Comparison of ENCODE assay signal across 9 cellular contexts in genomic region chr1:228405200-228405978, GRCh38. TPM values are rescaled to one million over a fixed set of nuclear protein-coding genes. Genes with fewer than 3 reads are reported as not detected.
A peak's percentile ranks its signal among the peaks of the same experiment; 100 is the strongest.
DNase-seq lines count a peak whose midpoint lies in the region; ATAC-seq and TF ChIP-seq lines count a peak whose summit lies in the region.
"Had no signal": no experiment of that assay in that cellular context is flagged by ENCODE, and none has a peak within 500 bp of the region (broad histone marks: within the 10 kb centered on the region; RNA-seq: fewer than 3 reads in every experiment).

No MANE protein-coding gene starts in this region.

- no peaks in the 10 kb centered on the region for H3K36me3 ChIP-seq in endocrine pancreas (ENCODE audit: control insufficient read depth, insufficient read depth, low read length)
- H3K36me3 ChIP-seq in neuron (ENCODE audit: insufficient read depth, low read length) = peaks cover 36% of the 10 kb centered on the region

- H2AFZ ChIP-seq in neuron (ENCODE audit: low read depth, low read length) = no peak overlapping the region

- no peak for TF ChIP-seq POLR2A in NB4 (IDR thresholded peaks at IDR 0.05; ENCODE audit: extremely low read depth, insufficient read length)

- no peaks in the 10 kb centered on the region for H3K9me3 ChIP-seq in endocrine pancreas (ENCODE audit: control insufficient read depth, low read length)
- peaks cover 2% of the 10 kb centered on the region for H3K9me3 ChIP-seq in neuron (ENCODE audit: low read length)

- ATAC-seq in HG03521 (IDR thresholded peaks at IDR 0.05; ENCODE audit: unreplicated experiment) = no peak

- H3K4me1 ChIP-seq in endocrine pancreas (ENCODE audit: control insufficient read depth, insufficient read depth, low read length) = peaks cover 4% of the 10 kb centered on the region
- H3K4me1 ChIP-seq in neuron (ENCODE audit: insufficient read depth, low read length) = peaks cover 26% of the 10 kb centered on the region

- TF ChIP-seq CTCF in NB4 (IDR thresholded peaks at IDR 0.05; ENCODE audit: low read depth, low read length) = no peak

- peak overlapping the region; percentile 77 for H3K9ac ChIP-seq in endocrine pancreas (ENCODE audit: control insufficient read depth, insufficient read depth, low read length)

- H3K4me3 ChIP-seq in NB4 (ENCODE audit: low read depth, low read length) (peak overlapping the region; percentile 89), endocrine pancreas (ENCODE audit: control insufficient read depth, insufficient read depth, low read length) (peak overlapping the region; percentile 50), neuron (ENCODE audit: low read length) (peak overlapping the region; percentile 98)

- DNase-seq in D341Med (ENCODE audit: low spot score) (peak; percentile 43), NB4 (ENCODE audit: low read depth) (no peak), H4 (ENCODE audit: low spot score) (no peak), amniotic stem cell (lab: John Stamatoyannopoulos, UW) (no peak), GF-D8 (lab: John Stamatoyannopoulos, UW) (no peak)
- DNase-seq: NCI-H1930 had no signal

- H3K27me3 ChIP-seq in endocrine pancreas (ENCODE audit: control insufficient read depth, insufficient read depth, low read length) (no peaks in the 10 kb centered on the region), neuron (ENCODE audit: insufficient read depth, low read length) (no peaks in the 10 kb centered on the region)

RNA-seq across cellular contexts. Expression of gene TRIM11, which starts 1.2 kb away (rescaled TPM):
- 6.8 and 8.4 TPM in 2 replicates for total RNA-seq in H4 (2014; rRNA removed; shearing (Covaris generic))

RNA-seq across cellular contexts. Expression of gene TRIM17, which starts 11.3 kb away (rescaled TPM):
- total RNA-seq in H4 (2014; rRNA removed; shearing (Covaris generic)) = not detected in 2 replicates
